In the genomic region with DNA sequence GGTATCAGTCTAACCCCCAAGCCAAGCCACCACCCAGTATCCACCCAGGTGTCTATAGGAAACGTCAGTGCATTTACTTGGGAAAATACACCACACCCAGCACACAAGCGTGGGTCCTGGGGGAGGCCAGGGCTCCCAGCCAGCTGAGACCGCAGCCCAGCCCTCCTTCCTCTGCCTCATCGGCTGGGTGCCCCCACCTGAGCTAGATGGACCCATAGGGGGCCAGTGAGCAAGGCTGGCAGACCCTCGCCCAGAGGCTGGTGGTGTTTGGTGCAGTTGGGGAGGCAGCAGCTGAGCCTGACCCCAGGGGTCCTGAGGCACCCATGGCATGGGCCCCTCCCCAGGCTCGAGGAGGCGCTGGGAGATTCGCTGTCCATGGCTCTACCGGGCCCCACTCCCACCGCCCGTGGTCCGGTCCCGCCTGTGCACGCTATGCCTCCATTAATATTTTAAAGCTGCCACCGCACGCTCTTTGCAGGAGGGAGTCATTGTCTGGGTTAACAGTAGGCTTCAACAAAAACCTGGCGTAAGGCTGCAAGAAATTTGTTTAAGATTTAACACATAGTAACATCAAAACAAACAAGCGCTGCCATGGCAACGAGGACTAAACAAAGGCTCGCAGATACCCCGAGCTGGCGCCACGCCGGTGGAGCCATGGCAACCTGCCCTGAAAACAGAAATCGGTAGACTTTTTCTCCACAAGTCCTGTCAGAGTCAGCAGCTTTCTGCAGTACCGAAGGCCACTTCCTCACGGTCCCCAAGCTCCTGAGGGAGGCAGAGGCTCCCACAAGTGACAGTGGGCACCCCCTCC, we compare ENCODE assay signal across 7 cellular contexts. TPM values are rescaled to one million over a fixed set of nuclear protein-coding genes. Genes with fewer than 3 reads are reported as not detected.
DNase-seq lines count a peak whose midpoint lies in the region; ATAC-seq and TF ChIP-seq lines count a peak whose summit lies in the region.

No MANE protein-coding gene starts in this region.

- H2BK120ac ChIP-seq in H9 (ENCODE audit: low read depth, low read length, poor library complexity, severe bottlenecking), result peak overlapping the region; percentile 56

- H2BK5ac ChIP-seq in H9 (ENCODE audit: insufficient read length, low read length), result no peak overlapping the region

- peaks cover 5 to 9% of the 10 kb centered on the region in 2 experiments for H3K4me1 Mint-ChIP-seq in H9
- H3K4me1 Mint-ChIP-seq in activated CD4-positive, alpha-beta memory T cell treated with anti-CD3 and anti-CD28 coated beads, Interleukin-2, amount 10 ng/mL, durations not matched to agents 7 days and 5 days, result peaks cover 6% of the 10 kb centered on the region
- peaks cover 13 to 17% of the 10 kb centered on the region in 2 donors for H3K4me1 Mint-ChIP-seq in effector memory CD8-positive, alpha-beta T cell (ENCODE audit: low read depth in 2 of 2)

- H3K14ac ChIP-seq in H9 (ENCODE audit: insufficient read depth, low read length), result peak overlapping the region; percentile 93

- H2BK12ac ChIP-seq in H9 (ENCODE audit: insufficient read length, low read depth, low read length), result peak overlapping the region; percentile 36

- no peaks in the 10 kb centered on the region for H4K20me1 ChIP-seq in H9 (ENCODE audit: control insufficient read depth, insufficient read depth, insufficient read length)

- H3K56ac ChIP-seq in H9 (ENCODE audit: insufficient read length, low read depth, low read length), result no peak overlapping the region

- H3K27me3 Mint-ChIP-seq in H9 (ENCODE audit: low read depth), result peaks cover 41% of the 10 kb centered on the region
- peaks cover 5% of the 10 kb centered on the region for H3K27me3 Mint-ChIP-seq in activated CD4-positive, alpha-beta memory T cell treated with anti-CD3 and anti-CD28 coated beads, Interleukin-2, amount 10 ng/mL, durations not matched to agents 7 days and 5 days
- no peaks in the 10 kb centered on the region for H3K27me3 Mint-ChIP-seq in effector memory CD8-positive, alpha-beta T cell

- H3K27ac ChIP-seq in H9 (ENCODE audit: insufficient read length, low read depth, low read length), result no peak overlapping the region
- no peak overlapping the region for H3K27ac ChIP-seq in lung (ENCODE audit: low read depth in 1 of 2, low read length in 1 of 2)

- H3K4ac ChIP-seq in H9 (ENCODE audit: low read depth, low read length), result peak overlapping the region; percentile 91

- H3K23me2 ChIP-seq in H9 (ENCODE audit: insufficient read length, low read depth, low read length, poor library complexity, severe bottlenecking), result no peaks in the 10 kb centered on the region

- H3K4me3 ChIP-seq in lung, result no peak overlapping the region

- H4K5ac ChIP-seq in H9 (ENCODE audit: insufficient read length, low read depth, low read length), result peak overlapping the region; percentile 63

- no peak overlapping the region for H2BK20ac ChIP-seq in H9 (ENCODE audit: low read depth, low read length, poor library complexity, severe bottlenecking)

- CTCF ChIA-PET in activated CD4-positive, alpha-beta memory T cell treated with anti-CD3 and anti-CD28 coated beads, Interleukin-2, amount 10 ng/mL, durations not matched to agents 7 days and 5 days (lab: Charles Lee), result interaction anchor here (0.8 kb wide), 1 partner anchor 484 kb away, joined by 3 read pairs; no protein-coding TSS in a partner anchor

- no peak for TF ChIP-seq CTCF in H9 (conservative IDR thresholded peaks at IDR 0.05)
- no peak for TF ChIP-seq CTCF in lung (IDR thresholded peaks at IDR 0.05; ENCODE audit: control extremely low read depth, extremely low read depth)
- TF ChIP-seq CTCF in GM20000 (IDR thresholded peaks at IDR 0.05; ENCODE audit: extremely low read depth, missing control alignments), result no peak

- H3K27me3 ChIP-seq in H9 (ENCODE audit: insufficient read depth, low read length) (no peaks in the 10 kb centered on the region; the same call in 1 of the 2 replicates), lung (ENCODE audit: control insufficient read depth, insufficient read depth) (no peaks in the 10 kb centered on the region)

- no peak overlapping the region for H3T11ph ChIP-seq in H9 (ENCODE audit: low read length)

- H3K4me2 ChIP-seq in H9 (ENCODE audit: insufficient read depth, insufficient read length, low read length), result no peak overlapping the region

- peak; percentile 71 for DNase-seq in H9
- DNase-seq in NCI-H345 (lab: John Stamatoyannopoulos, UW), result peak; percentile 98
- DNase-seq in activated CD4-positive, alpha-beta memory T cell treated with anti-CD3 and anti-CD28 coated beads, Interleukin-2, amount 10 ng/mL, durations not matched to agents 7 days and 5 days, result peak; percentile 58
- DNase-seq in effector memory CD8-positive, alpha-beta T cell, result peak; percentile 78 to 89 (median 83)
- peak; percentile 80 for DNase-seq in lung (ENCODE audit: low spot score)
- DNase-seq in stimulated activated CD8-positive, alpha-beta memory T cell treated with anti-CD3 and anti-CD28 coated beads, Interleukin-2, amount 100 ng/mL, for 1 hour (ENCODE audit: low read depth in 2 of 2), result peak; percentile 31 to 56
- no peak for DNase-seq in GM20000 (ENCODE audit: low spot score)

- H3K4me1 ChIP-seq in H9 (ENCODE audit: insufficient read depth, low read length) (no peaks in the 10 kb centered on the region), lung (ENCODE audit: control insufficient read depth in 2 of 2, insufficient read depth in 2 of 2, low read length in 2 of 2) (peaks cover 8 to 12% of the 10 kb centered on the region in 2 donors)

- peak overlapping the region; percentile 96 for H4K91ac ChIP-seq in H9 (ENCODE audit: insufficient read length, low read depth, low read length)

- no peak overlapping the region; a peak in 1 of 5 replicates for H3K4me3 Mint-ChIP-seq in H9
- no peak overlapping the region for H3K4me3 Mint-ChIP-seq in activated CD4-positive, alpha-beta memory T cell treated with anti-CD3 and anti-CD28 coated beads, Interleukin-2, amount 10 ng/mL, durations not matched to agents 7 days and 5 days
- H3K4me3 Mint-ChIP-seq in effector memory CD8-positive, alpha-beta T cell, result peak overlapping the region; percentile 62 to 75

- H3K36me3 Mint-ChIP-seq in H9 (ENCODE audit: insufficient read depth in 1 of 3, low read depth in 3 of 3), result peaks cover 1 to 3% (median 2%) of the 10 kb centered on the region in 3 experiments; a peak in 6 of 7 replicates
- peaks cover 1% of the 10 kb centered on the region for H3K36me3 Mint-ChIP-seq in activated CD4-positive, alpha-beta memory T cell treated with anti-CD3 and anti-CD28 coated beads, Interleukin-2, amount 10 ng/mL, durations not matched to agents 7 days and 5 days (ENCODE audit: low read depth)
- H3K36me3 Mint-ChIP-seq in effector memory CD8-positive, alpha-beta T cell (ENCODE audit: insufficient read depth), result peaks cover 49% of the 10 kb centered on the region

- peak overlapping the region in 2 of 3 experiments; percentile 77 to 93; a peak in 3 of 7 replicates for H3K27ac Mint-ChIP-seq in H9
- H3K27ac Mint-ChIP-seq in activated CD4-positive, alpha-beta memory T cell treated with anti-CD3 and anti-CD28 coated beads, Interleukin-2, amount 10 ng/mL, durations not matched to agents 7 days and 5 days, result no peak overlapping the region
- H3K27ac Mint-ChIP-seq in effector memory CD8-positive, alpha-beta T cell, result peak overlapping the region; percentile 94 to 95

- H3K79me1 ChIP-seq in H9 (ENCODE audit: insufficient read depth, low read depth, low read length, poor library complexity, severe bottlenecking), result no peaks in the 10 kb centered on the region

- no peak overlapping the region for H4K8ac ChIP-seq in H9 (replicated peaks; ENCODE audit: insufficient read length, low read depth, low read length)

- no peak overlapping the region for H3K23ac ChIP-seq in H9 (ENCODE audit: insufficient read length, low read depth, low read length)

- no peak overlapping the region for H3K9ac ChIP-seq in H9 (ENCODE audit: extremely low read depth, insufficient read length, low read length)

- H3K36me3 ChIP-seq in lung (ENCODE audit: control insufficient read depth in 2 of 2, insufficient read depth in 2 of 2, low read length in 2 of 2), result peaks cover 0 to 5% of the 10 kb centered on the region in 2 donors

- H2BK15ac ChIP-seq in H9 (ENCODE audit: low read depth, low read length), result no peak overlapping the region

- H3K9me3 ChIP-seq in H9 (ENCODE audit: control insufficient read depth, low read depth, low read length) (no peaks in the 10 kb centered on the region), lung (ENCODE audit: control insufficient read depth in 2 of 2, insufficient read depth in 1 of 2, low read length in 1 of 2) (no peaks in the 10 kb centered on the region)

- peak overlapping the region; percentile 94 for H3K18ac ChIP-seq in H9 (ENCODE audit: insufficient read length, low read depth, low read length)

- H3K9me3 Mint-ChIP-seq in H9, result no peaks in the 10 kb centered on the region
- no peaks in the 10 kb centered on the region for H3K9me3 Mint-ChIP-seq in activated CD4-positive, alpha-beta memory T cell treated with anti-CD3 and anti-CD28 coated beads, Interleukin-2, amount 10 ng/mL, durations not matched to agents 7 days and 5 days
- no peaks in the 10 kb centered on the region for H3K9me3 Mint-ChIP-seq in effector memory CD8-positive, alpha-beta T cell

- POLR2A ChIA-PET in activated CD4-positive, alpha-beta memory T cell treated with anti-CD3 and anti-CD28 coated beads, Interleukin-2, amount 10 ng/mL, durations not matched to agents 7 days and 5 days (lab: Charles Lee), result no interaction called here

- no peak overlapping the region for H2AK5ac ChIP-seq in H9 (ENCODE audit: insufficient read length, low read length)

- peak; percentile 77 for ATAC-seq in effector memory CD8-positive, alpha-beta T cell (replicated peaks)
- peak; percentile 12 for ATAC-seq in lung (ENCODE audit: insufficient read depth, low FRiP score)

- no peaks in the 10 kb centered on the region for H3K79me2 ChIP-seq in H9 (ENCODE audit: insufficient read depth, low read length)

- no CpG with 5 or more reads among the region's 27 CpGs for WGBS in H9 (ENCODE audit: extremely low coverage, insufficient read length, low lambda C conversion rate)
- 8 to 23% methylated on average over 27 of the region's 27 CpGs for WGBS in lung, 2 donors

- H2AFZ ChIP-seq in H9 (ENCODE audit: low read length), result no peak overlapping the region

RNA-seq across cellular contexts. Expression of a gene that starts 20.6 kb away (rescaled TPM):
- 0.44 and 0.48 TPM in 2 replicates for total RNA-seq in H9 (2021)
- total RNA-seq in activated CD4-positive, alpha-beta memory T cell treated with anti-CD3 and anti-CD28 coated beads, Interleukin-2, amount 10 ng/mL, durations not matched to agents 7 days and 5 days, result under 1 TPM; 0.10 to 0.15 TPM
- total RNA-seq in lung, result 10 to 100 TPM in 1 of 2 donors, 1 to 10 TPM in 1; 6.4 to 24.1 TPM
- polyA plus RNA-seq in lung, result 1 to 10 TPM; 3.7 to 5.2 TPM

Comparison
In these comparisons a context has a peak if more than half of its experiments do, and no peak if none do; other contexts are left out.
1. H3K4me3 Mint-ChIP-seq: peak in effector memory CD8-positive, alpha-beta T cell (2 of 2); none in H9 (0 of 2) and activated CD4-positive, alpha-beta memory T cell treated with anti-CD3 and anti-CD28 coated beads, Interleukin-2, amount 10 ng/mL, durations not matched to agents 7 days and 5 days (single experiment).